13 cellular contexts compared by ENCODE assay signal in genomic region chr1:191582169-191582568, GRCh38.
DNase-seq lines count a peak whose midpoint lies in the region; ATAC-seq and FAIRE-seq lines count a peak whose summit lies in the region.
"Had no signal": no experiment of that assay in that cellular context is flagged by ENCODE, and none has a peak within 500 bp of the region (broad histone marks: within the 10 kb centered on the region; RNA-seq: fewer than 3 reads in every experiment).

No MANE protein-coding gene starts in this region.

- FAIRE-seq in frontal cortex (lab: Jason Lieb, UNC): no peak
- FAIRE-seq: endothelial cell of umbilical vein had no signal

- peak; percentile 71 for ATAC-seq in GM18499 (IDR thresholded peaks at IDR 0.05; ENCODE audit: insufficient read depth, unreplicated experiment)
- peak; percentile 75 for ATAC-seq in GM21381 (IDR thresholded peaks at IDR 0.05; ENCODE audit: unreplicated experiment)
- ATAC-seq in HG03064 (IDR thresholded peaks at IDR 0.05; ENCODE audit: low read depth, unreplicated experiment): peak; percentile 70
- ATAC-seq in stimulated activated naive CD8-positive, alpha-beta T cell treated with anti-CD3 and anti-CD28 coated beads, Interleukin-15, Interleukin-2, amounts not matched to agents 100 U/mL and 50 U/mL, for 24 hours: no peak
- ATAC-seq: WTC11 had no signal

- peak; percentile 57 for DNase-seq in NCI-H226
- DNase-seq in NCI-H524 treated with DMSO at 0.1 percent for 48 hours (lab: John Stamatoyannopoulos, UW): no peak
- no peak for DNase-seq in stimulated activated naive CD8-positive, alpha-beta T cell treated with anti-CD3 and anti-CD28 coated beads, Interleukin-15, Interleukin-2, amounts not matched to agents 100 U/mL and 50 U/mL, for 24 hours
- DNase-seq in A172 (ENCODE audit: low spot score): no peak
- DNase-seq in frontal cortex (ENCODE audit: low spot score in 2 of 2): no peak
- DNase-seq: activated T-cell treated with anti-CD3 and anti-CD28 coated beads, Interleukin-2, amount 50 U/mL, for 24 hours; NCI-H1694; stomach had no signal
